1 cellular context compared by ENCODE assay signal in the genomic region with DNA sequence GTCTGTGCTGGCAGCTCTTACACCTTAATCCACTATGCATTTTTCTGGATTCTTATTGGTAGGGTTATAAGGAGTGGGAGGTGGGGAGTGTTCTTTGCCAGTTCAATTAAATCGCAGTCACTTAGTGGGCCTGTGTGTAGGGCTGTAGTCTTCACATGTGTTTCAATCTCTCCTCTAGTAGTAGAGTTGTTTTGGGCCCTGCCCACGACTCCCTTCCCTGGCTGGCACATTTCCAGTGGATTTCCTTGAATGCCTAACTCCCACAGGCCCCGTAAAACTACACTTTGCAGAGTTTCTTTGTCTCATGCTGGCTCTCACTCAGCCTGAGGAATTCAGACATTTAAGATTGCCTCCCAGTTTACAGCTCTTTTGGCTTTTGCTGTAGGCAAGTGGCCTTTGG.
A peak's percentile ranks its signal among the peaks of the same experiment; 100 is the strongest.
TF ChIP-seq lines count a peak whose summit lies in the region.

No MANE protein-coding gene starts in this region.

TF ChIP-seq in PFSK-1, 5 proteins besides CTCF, POLR2A, EP300 and RAD21 (continued from another document):
- TF ChIP-seq, protein P1, sequence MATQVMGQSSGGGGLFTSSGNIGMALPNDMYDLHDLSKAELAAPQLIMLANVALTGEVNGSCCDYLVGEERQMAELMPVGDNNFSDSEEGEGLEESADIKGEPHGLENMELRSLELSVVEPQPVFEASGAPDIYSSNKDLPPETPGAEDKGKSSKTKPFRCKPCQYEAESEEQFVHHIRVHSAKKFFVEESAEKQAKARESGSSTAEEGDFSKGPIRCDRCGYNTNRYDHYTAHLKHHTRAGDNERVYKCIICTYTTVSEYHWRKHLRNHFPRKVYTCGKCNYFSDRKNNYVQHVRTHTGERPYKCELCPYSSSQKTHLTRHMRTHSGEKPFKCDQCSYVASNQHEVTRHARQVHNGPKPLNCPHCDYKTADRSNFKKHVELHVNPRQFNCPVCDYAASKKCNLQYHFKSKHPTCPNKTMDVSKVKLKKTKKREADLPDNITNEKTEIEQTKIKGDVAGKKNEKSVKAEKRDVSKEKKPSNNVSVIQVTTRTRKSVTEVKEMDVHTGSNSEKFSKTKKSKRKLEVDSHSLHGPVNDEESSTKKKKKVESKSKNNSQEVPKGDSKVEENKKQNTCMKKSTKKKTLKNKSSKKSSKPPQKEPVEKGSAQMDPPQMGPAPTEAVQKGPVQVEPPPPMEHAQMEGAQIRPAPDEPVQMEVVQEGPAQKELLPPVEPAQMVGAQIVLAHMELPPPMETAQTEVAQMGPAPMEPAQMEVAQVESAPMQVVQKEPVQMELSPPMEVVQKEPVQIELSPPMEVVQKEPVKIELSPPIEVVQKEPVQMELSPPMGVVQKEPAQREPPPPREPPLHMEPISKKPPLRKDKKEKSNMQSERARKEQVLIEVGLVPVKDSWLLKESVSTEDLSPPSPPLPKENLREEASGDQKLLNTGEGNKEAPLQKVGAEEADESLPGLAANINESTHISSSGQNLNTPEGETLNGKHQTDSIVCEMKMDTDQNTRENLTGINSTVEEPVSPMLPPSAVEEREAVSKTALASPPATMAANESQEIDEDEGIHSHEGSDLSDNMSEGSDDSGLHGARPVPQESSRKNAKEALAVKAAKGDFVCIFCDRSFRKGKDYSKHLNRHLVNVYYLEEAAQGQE (IDR thresholded peaks at IDR 0.05; ENCODE audit: insufficient read depth in 1 of 2, low read depth in 2 of 2, low read length in 2 of 2) = no peak; a peak in 1 of 4 replicates
- peak; percentile 79; the same call in 1 of the 2 replicates for TF ChIP-seq SIN3A (IDR thresholded peaks at IDR 0.05; ENCODE audit: borderline replicate concordance, insufficient read depth, low read length)
- peak; percentile 39; the same call in 1 of the 2 replicates for TF ChIP-seq TAF1 (IDR thresholded peaks at IDR 0.05; ENCODE audit: borderline replicate concordance, insufficient read depth, low read length)
- peak; percentile 72; the same call in 1 of the 2 replicates for TF ChIP-seq POLR2AphosphoS5 (IDR thresholded peaks at IDR 0.05; ENCODE audit: low read depth, low read length)
TF ChIP-seq in PFSK-1: peak in this region for 3.
